In genomic region chr1:220272047-220272840, GRCh38 we compare ENCODE assay signal across 8 cellular contexts. TPM values are rescaled to one million over a fixed set of nuclear protein-coding genes. Genes with fewer than 3 reads are reported as not detected.
A peak's percentile ranks its signal among the peaks of the same experiment; 100 is the strongest.
DNase-seq lines count a peak whose midpoint lies in the region; ATAC-seq and FAIRE-seq lines count a peak whose summit lies in the region.

RAB3GAP2 (minus strand) TSS chr1:220272453; CDS start chr1:220272337, 116 bp downstream.

- DNase-seq in Caki2 (ENCODE audit: low read depth) (peak; percentile 91), HUDEP-2 (lab: John Stamatoyannopoulos, UW; ENCODE audit: unreplicated experiment in 76 of 76) (peak; percentile 39 to 97 (median 93)), NOMO-1 treated with dmso at 0.1 percent for 144 hours (lab: John Stamatoyannopoulos, UW; ENCODE audit: unreplicated experiment) (peak; percentile 92)
- DNase-seq in activated CD8-positive, alpha-beta memory T cell treated with anti-CD3 and anti-CD28 coated beads for 48 hours (ENCODE audit: low read depth in 2 of 3, low spot score in 2 of 3): peak; percentile 81 to 97 (median 92)
- peak; percentile 94 to 95 for DNase-seq in stimulated activated CD8-positive, alpha-beta memory T cell treated with anti-CD3 and anti-CD28 coated beads, Interleukin-15, amount 100 ng/mL, for 4 hours (ENCODE audit: low read depth in 2 of 2)

- no peaks in the 10 kb centered on the region for H3K4me1 ChIP-seq in mesodermal cell (ENCODE audit: control insufficient read depth, insufficient read depth, low read length, poor library complexity, severe bottlenecking)

- peak within 1 kb of the TSS; percentile 76 for H3K27ac ChIP-seq in mesodermal cell (ENCODE audit: low read depth, low read length, severe bottlenecking)

- peak; percentile 33 for FAIRE-seq in endometrium (lab: Jason Lieb, UNC)

- peak within 1 kb of the TSS; percentile 81 for H3K4me3 ChIP-seq in mesodermal cell (ENCODE audit: extremely low read depth, insufficient read depth, low read length, poor library complexity, severe bottlenecking)

- ATAC-seq in GM21390 (IDR thresholded peaks at IDR 0.05; ENCODE audit: unreplicated experiment): peak; percentile 96

- peaks cover 10% of the 10 kb centered on the region for H3K36me3 ChIP-seq in mesodermal cell (ENCODE audit: control insufficient read depth, insufficient read depth, low read length)

- in situ Hi-C loops in Caki2 (cut with HindIII; ENCODE audit: low pct_unique_long_range_greater_than_20kb, low sequenced_read_pairs): no loop called here

- WGBS in mesodermal cell (ENCODE audit: insufficient coverage in 2 of 2), 2 experiments: 5 to 9% methylated on average over 42 to 47 of the region's 49 CpGs

- H3K9me3 ChIP-seq in mesodermal cell (ENCODE audit: control insufficient read depth, low read length): no peaks in the 10 kb centered on the region

RNA-seq across cellular contexts. Expression of gene RAB3GAP2, which starts in this region (rescaled TPM):
- total RNA-seq in Caki2 (2014; rRNA removed; shearing (Covaris generic); ENCODE audit: low replicate concordance): 11.2 and 19.8 TPM in 2 replicates
- 20.3 TPM for polyA plus RNA-seq in mesodermal cell (2013, experiment 1 of 2)
- 21.0 TPM for polyA plus RNA-seq in mesodermal cell (2013, experiment 2 of 2)

Comparison
In these comparisons a context has a peak if more than half of its experiments do, and no peak if none do; other contexts are left out.
1. Peak in every context shown above with its lines: DNase-seq, ATAC-seq, H3K4me3 ChIP-seq and H3K27ac ChIP-seq.